Comparison of ENCODE assay signal across 1 cellular context in genomic region chr4:147617173-147617840, GRCh38.
A peak's percentile ranks its signal among the peaks of the same experiment; 100 is the strongest.
TF ChIP-seq lines count a peak whose summit lies in the region.

TMEM184C (plus strand) TSS chr4:147617397; CDS start chr4:147617957, 560 bp downstream.

TF ChIP-seq in K562, 482 proteins besides CTCF, POLR2A, EP300 and RAD21 (continued from another document and continues in another):
- TF ChIP-seq MBD1 (CRISPR knock-in tag; IDR thresholded peaks at IDR 0.05) (no peak), POLR2AphosphoS5 (IDR thresholded peaks at IDR 0.05; ENCODE audit: control insufficient read depth, insufficient read depth, low read depth, low read length) (peak; percentile 71; the same call in 1 of the 2 replicates), SMC3 (conservative IDR thresholded peaks at IDR 0.05; ENCODE audit: insufficient read depth, low read depth, low read length) (no peak), PYGO2 (tag; IDR thresholded peaks at IDR 0.05) (no peak), POLR2B (IDR thresholded peaks at IDR 0.05; ENCODE audit: low read depth, partially characterized antibody) (peak; percentile 81), GTF2E2 (tag; IDR thresholded peaks at IDR 0.05) (no peak), THRA (IDR thresholded peaks at IDR 0.05) (no peak), HMG20B (CRISPR knock-in tag; IDR thresholded peaks at IDR 0.05) (no peak), JUND (IDR thresholded peaks at IDR 0.05; ENCODE audit: borderline replicate concordance, low read depth, low read length) (peak; percentile 25; the same call in 1 of the 2 replicates), JUND (tag; IDR thresholded peaks at IDR 0.05; ENCODE audit: borderline replicate concordance, low read depth, low read length) (no peak), MIER1 (IDR thresholded peaks at IDR 0.05; ENCODE audit: low read depth) (no peak), CXXC5 (CRISPR knock-in tag; IDR thresholded peaks at IDR 0.05) (peak; percentile 67), ZNF740 (CRISPR knock-in tag; IDR thresholded peaks at IDR 0.05) (no peak), ZNF740 (tag; IDR thresholded peaks at IDR 0.05) (no peak), CAMTA2 (CRISPR knock-in tag; conservative IDR thresholded peaks at IDR 0.05) (no peak), ARID3B (CRISPR knock-in tag; IDR thresholded peaks at IDR 0.05; ENCODE audit: borderline replicate concordance) (no peak), MNT (conservative IDR thresholded peaks at IDR 0.05) (peak; percentile 27 to 56; a peak in 3 of 4 replicates), RFX5 (IDR thresholded peaks at IDR 0.05; ENCODE audit: low read depth, low read length) (no peak), GABPB1 (CRISPR knock-in tag; IDR thresholded peaks at IDR 0.05) (peak; percentile 88), CLOCK (CRISPR knock-in tag; IDR thresholded peaks at IDR 0.05; ENCODE audit: borderline replicate concordance) (no peak), ATF1 (CRISPR knock-in tag; IDR thresholded peaks at IDR 0.05) (no peak), ATF1 (tag; IDR thresholded peaks at IDR 0.05) (peak; percentile 67; the same call in 1 of the 2 replicates), HNRNPK (IDR thresholded peaks at IDR 0.05; ENCODE audit: low read depth, low read length, poor library complexity, severe bottlenecking) (no peak), MYC (IDR thresholded peaks at IDR 0.05; ENCODE audit: low read depth, low read length) (peak; percentile 68; the same call in 1 of the 2 replicates), MYC (CRISPR knock-in tag; IDR thresholded peaks at IDR 0.05; ENCODE audit: borderline replicate concordance, low read depth) (no peak), SIN3B (IDR thresholded peaks at IDR 0.05; ENCODE audit: low read depth) (peak; percentile 74), PML (IDR thresholded peaks at IDR 0.05; ENCODE audit: low read length) (peak; percentile 58; the same call in 1 of the 2 replicates), FOXA1 (IDR thresholded peaks at IDR 0.05; ENCODE audit: borderline replicate concordance) (no peak), HES1 (IDR thresholded peaks at IDR 0.05; ENCODE audit: low read depth) (no peak), RBFOX2 (IDR thresholded peaks at IDR 0.05; ENCODE audit: low read depth, low read length) (peak; percentile 76), CREB1 (IDR thresholded peaks at IDR 0.05) (0 out of 2 replicates have a peak, but pooled peaks have one; percentile 41), CREB1 (CRISPR knock-in tag; IDR thresholded peaks at IDR 0.05) (peak; percentile 51; the same call in 1 of the 2 replicates), HOMEZ (CRISPR knock-in tag; IDR thresholded peaks at IDR 0.05) (no peak), DDX20 (tag; IDR thresholded peaks at IDR 0.05; ENCODE audit: low read depth) (no peak), ZNF717 (CRISPR knock-in tag; IDR thresholded peaks at IDR 0.05) (no peak), ZNF398 (CRISPR knock-in tag; IDR thresholded peaks at IDR 0.05) (no peak), NR4A1 (CRISPR knock-in tag; IDR thresholded peaks at IDR 0.05) (0 out of 2 replicates have a peak, but pooled peaks have one; percentile 43), NR4A1 (tag; IDR thresholded peaks at IDR 0.05) (no peak), ZNF354B (CRISPR knock-in tag; IDR thresholded peaks at IDR 0.05) (no peak), HDAC1 (IDR thresholded peaks at IDR 0.05) (peak in 1 of 2 experiments; percentile 69; a peak in 2 of 4 replicates), KLF6 (CRISPR knock-in tag; IDR thresholded peaks at IDR 0.05; ENCODE audit: borderline replicate concordance) (no peak), ZNF143 (CRISPR knock-in tag; IDR thresholded peaks at IDR 0.05) (no peak), PHF8 (IDR thresholded peaks at IDR 0.05; ENCODE audit: borderline replicate concordance, low read length) (peak; percentile 92; the same call in 1 of the 2 replicates), NEUROD1 (IDR thresholded peaks at IDR 0.05; ENCODE audit: borderline replicate concordance, low read depth, low read length, partially characterized antibody) (peak; percentile 84), NFRKB (IDR thresholded peaks at IDR 0.05; ENCODE audit: low read depth) (peak; percentile 54; the same call in 1 of the 2 replicates), PHF20 (IDR thresholded peaks at IDR 0.05; ENCODE audit: partially characterized antibody) (peak; percentile 96), U2AF2 (optimal IDR thresholded peaks at IDR 0.05; ENCODE audit: low read depth, low read length) (no peak), POLR3A (IDR thresholded peaks at IDR 0.05; ENCODE audit: borderline replicate concordance, extremely low read depth, insufficient read depth, insufficient read length) (no peak), ZNF445 (CRISPR knock-in tag; IDR thresholded peaks at IDR 0.05; ENCODE audit: low read depth) (no peak), GTF2F1 (IDR thresholded peaks at IDR 0.05; ENCODE audit: low read depth, low read length) (no peak), SAFB2 (IDR thresholded peaks at IDR 0.05; ENCODE audit: borderline replicate concordance, low read depth, low read length, severe bottlenecking) (no peak)
